In genomic region chr2:158458617-158458920, GRCh38 we compare ENCODE assay signal across 8 cellular contexts. TPM values are rescaled to one million over a fixed set of nuclear protein-coding genes. Genes with fewer than 3 reads are reported as not detected.
DNase-seq lines count a peak whose midpoint lies in the region; ATAC-seq and TF ChIP-seq lines count a peak whose summit lies in the region.

No MANE protein-coding gene starts in this region.

- POLR2A ChIA-PET in naive thymus-derived CD4-positive, alpha-beta T cell (lab: Charles Lee): interaction anchor here (0.6 kb wide), 1 partner anchor 1253 kb away, joined by 4 read pairs; the partner anchor contains the start of gene MARCHF7

- no peak overlapping the region; the same call in 1 of the 2 replicates for H2AFZ ChIP-seq in MM.1S (ENCODE audit: low read length)

- peaks cover 0 to 4% (median 0%) of the 10 kb centered on the region in 5 donors for H3K36me3 Mint-ChIP-seq in naive thymus-derived CD4-positive, alpha-beta T cell

- peak overlapping the region; percentile 88 to 97 (median 94) for H3K4me3 Mint-ChIP-seq in naive thymus-derived CD4-positive, alpha-beta T cell

- peaks cover 13 to 29% (median 22%) of the 10 kb centered on the region in 7 donors for H3K4me1 Mint-ChIP-seq in naive thymus-derived CD4-positive, alpha-beta T cell

- H4K20me1 ChIP-seq in BLaER1: peaks cover 57% of the 10 kb centered on the region
- no peaks in the 10 kb centered on the region for H4K20me1 ChIP-seq in MM.1S (ENCODE audit: insufficient read depth, low read length)

- H3K27me3 ChIP-seq in BLaER1: peaks cover 22% of the 10 kb centered on the region
- H3K27me3 ChIP-seq in MM.1S (replicated peaks; ENCODE audit: insufficient read depth, low read length): no peaks in the 10 kb centered on the region
- no peaks in the 10 kb centered on the region for H3K27me3 ChIP-seq in colonic mucosa
- no peaks in the 10 kb centered on the region for H3K27me3 ChIP-seq in naive thymus-derived CD4-positive, alpha-beta T cell (ENCODE audit: control insufficient read depth in 2 of 2, insufficient read depth in 2 of 2, low read length in 2 of 2)

- H3K27ac ChIP-seq in BLaER1: no peak overlapping the region
- no peak overlapping the region for H3K27ac ChIP-seq in MM.1S (ENCODE audit: low read length)
- peak overlapping the region; percentile 95 for H3K27ac ChIP-seq in colonic mucosa
- H3K27ac ChIP-seq in naive thymus-derived CD4-positive, alpha-beta T cell (ENCODE audit: low read depth, low read length): no peak overlapping the region

- H3K9ac ChIP-seq in BLaER1 (no peak overlapping the region), MM.1S (ENCODE audit: low read length) (peak overlapping the region; percentile 77; the same call in 1 of the 2 replicates), colonic mucosa (ENCODE audit: low read depth in 2 of 2, low read length in 2 of 2) (peak overlapping the region in 1 of 2 donors; percentile 85)

- no peaks in the 10 kb centered on the region for H3K9me3 ChIP-seq in BLaER1
- no peaks in the 10 kb centered on the region for H3K9me3 ChIP-seq in MM.1S (replicated peaks; ENCODE audit: insufficient read depth, low read length)
- no peaks in the 10 kb centered on the region for H3K9me3 ChIP-seq in colonic mucosa
- no peaks in the 10 kb centered on the region for H3K9me3 ChIP-seq in naive thymus-derived CD4-positive, alpha-beta T cell (ENCODE audit: control insufficient read depth in 2 of 3, low read length in 3 of 3)

- H3K4me2 ChIP-seq in BLaER1 (peak overlapping the region; percentile 96), MM.1S (ENCODE audit: low read depth, low read length) (peak overlapping the region; percentile 65)

- H3K27me3 Mint-ChIP-seq in naive thymus-derived CD4-positive, alpha-beta T cell: peaks cover 0 to 34% (median 0%) of the 10 kb centered on the region in 5 donors

- intact Hi-C loops in colonic mucosa (cut with DNase I): loop anchor here (10.0 kb wide), 1 partner anchor 286 kb away; no protein-coding TSS in a partner anchor
- intact Hi-C loops in naive thymus-derived CD4-positive, alpha-beta T cell (cut with micrococcal nuclease): loop anchor here (1.0 to 10.0 kb wide), 14 partner anchors 164 to 1124 kb away; partner anchors contain the start of genes ACVR1C (in 1 of the 2), CYTIP (in 1 of the 2) and WDSUB1 (in 1 of the 2)

- ATAC-seq in naive thymus-derived CD4-positive, alpha-beta T cell: no peak

- TF ChIP-seq CTCF in MM.1S (IDR thresholded peaks at IDR 0.05; ENCODE audit: low read length): no peak
- TF ChIP-seq CTCF in colonic mucosa (IDR thresholded peaks at IDR 0.05): no peak

- H3K27ac Mint-ChIP-seq in naive thymus-derived CD4-positive, alpha-beta T cell: peak overlapping the region in 7 of 9 donors; percentile 50 to 89 (median 82)

- H3K4me1 ChIP-seq in BLaER1 (peaks cover 21% of the 10 kb centered on the region), MM.1S (ENCODE audit: low read length) (peaks cover 18% of the 10 kb centered on the region), colonic mucosa (no peaks in the 10 kb centered on the region)
- H3K4me1 ChIP-seq in naive thymus-derived CD4-positive, alpha-beta T cell (ENCODE audit: control insufficient read depth in 2 of 2, insufficient read depth in 2 of 2, low read length in 2 of 2): peaks cover 0 to 11% of the 10 kb centered on the region in 2 donors

- H3K36me3 ChIP-seq in BLaER1 (no peaks in the 10 kb centered on the region), MM.1S (replicated peaks; ENCODE audit: insufficient read depth, low read length) (no peaks in the 10 kb centered on the region), colonic mucosa (no peaks in the 10 kb centered on the region)
- peaks cover 0 to 7% (median 0%) of the 10 kb centered on the region in 3 experiments for H3K36me3 ChIP-seq in naive thymus-derived CD4-positive, alpha-beta T cell (ENCODE audit: control insufficient read depth in 2 of 3, insufficient read depth in 3 of 3, low read length in 3 of 3)

- CTCF ChIA-PET in naive thymus-derived CD4-positive, alpha-beta T cell (lab: Charles Lee): interaction anchor here (0.7 to 1.1 kb wide), 2 partner anchors 11 to 20 kb away, joined by 3 read pairs; no protein-coding TSS in a partner anchor

- H3K4me3 ChIP-seq in BLaER1 (peak overlapping the region; percentile 88), MM.1S (ENCODE audit: low read length) (peak overlapping the region; percentile 84), colonic mucosa (peak overlapping the region; percentile 89)
- H3K4me3 ChIP-seq in naive thymus-derived CD4-positive, alpha-beta T cell (ENCODE audit: low read length): peak overlapping the region; percentile 71

- H3K79me2 ChIP-seq in MM.1S (ENCODE audit: low read length): peaks cover 62% of the 10 kb centered on the region

- no peak for DNase-seq in MM.1S
- DNase-seq in colonic mucosa: no peak
- no peak for DNase-seq in naive thymus-derived CD4-positive, alpha-beta T cell
- no peak for DNase-seq in OCI-M2 (lab: John Stamatoyannopoulos, UW; ENCODE audit: unreplicated experiment)
- DNase-seq in MV-4-11 (lab: John Stamatoyannopoulos, UW): no peak
- DNase-seq in AML-193 (lab: John Stamatoyannopoulos, UW): no peak
- DNase-seq in NAMALWA (ENCODE audit: low spot score): no peak

- H3K9me3 Mint-ChIP-seq in naive thymus-derived CD4-positive, alpha-beta T cell: peaks cover 0 to 3% (median 0%) of the 10 kb centered on the region in 11 donors

- no peaks in the 10 kb centered on the region for H3K9me2 ChIP-seq in MM.1S (replicated peaks; ENCODE audit: insufficient read depth, low read length)

- H3F3A ChIP-seq in MM.1S (ENCODE audit: insufficient read depth, low read length): peaks cover 15% of the 10 kb centered on the region

RNA-seq across cellular contexts. Expression of gene PKP4, which starts 1.8 kb away (rescaled TPM):
- total RNA-seq in colonic mucosa: 10 to 100 TPM; 43.7 to 67.3 TPM
- 10 to 100 TPM; 15.1 to 33.2 (median 23.2) TPM for total RNA-seq in naive thymus-derived CD4-positive, alpha-beta T cell
- polyA plus RNA-seq in naive thymus-derived CD4-positive, alpha-beta T cell: 1 to 10 TPM; 1.3 to 1.9 TPM

RNA-seq across cellular contexts. Expression of gene CCDC148, which starts 2.0 kb away (rescaled TPM):
- under 1 TPM; 0.13 to 0.49 TPM for total RNA-seq in colonic mucosa
- total RNA-seq in naive thymus-derived CD4-positive, alpha-beta T cell: under 1 TPM in 1 of 5 experiments, not detected in 4; 0.54 TPM
- under 1 TPM in 1 of 2 donors, not detected in 1; 0.14 TPM for polyA plus RNA-seq in naive thymus-derived CD4-positive, alpha-beta T cell
